Comparison of ENCODE assay signal across 31 cellular contexts in the genomic region with DNA sequence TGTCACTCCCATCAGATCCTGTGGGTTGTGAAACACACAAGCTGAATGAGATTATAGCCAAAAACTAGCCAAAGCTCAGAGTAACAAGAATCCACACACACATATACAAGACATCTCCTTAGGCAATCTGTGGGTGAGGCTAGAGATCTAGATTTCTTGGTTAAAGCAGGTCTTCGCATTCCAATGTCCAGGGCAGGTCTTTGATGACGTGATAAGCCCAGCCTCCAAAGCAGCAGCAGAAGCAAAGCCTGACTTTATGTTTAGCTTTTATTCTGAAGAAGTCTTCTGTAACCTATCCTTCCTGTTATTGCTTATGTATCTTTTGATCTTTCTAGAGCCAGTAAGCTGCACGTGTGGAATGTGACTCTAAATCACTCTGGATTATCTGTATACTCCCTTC.
DNase-seq lines count a peak whose midpoint lies in the region; ATAC-seq and TF ChIP-seq lines count a peak whose summit lies in the region.
"Had no signal": no experiment of that assay in that cellular context is flagged by ENCODE, and none has a peak within 500 bp of the region (broad histone marks: within the 10 kb centered on the region; RNA-seq: fewer than 3 reads in every experiment).

No MANE protein-coding gene starts in this region.

- H3K9me3 ChIP-seq in adipocyte (ENCODE audit: control insufficient read depth, low read length) (no peaks in the 10 kb centered on the region), tibial artery (no peaks in the 10 kb centered on the region), ascending aorta (no peaks in the 10 kb centered on the region)
- H3K9me3 ChIP-seq: A549, heart right ventricle, psoas muscle, SJSA1, thoracic aorta had no signal

- peaks cover 24% of the 10 kb centered on the region for H3K4me1 ChIP-seq in adipocyte (ENCODE audit: control insufficient read depth, insufficient read depth, low read length)
- H3K4me1 ChIP-seq in tibial artery: no peaks in the 10 kb centered on the region
- no peaks in the 10 kb centered on the region for H3K4me1 ChIP-seq in ascending aorta
- H3K4me1 ChIP-seq: psoas muscle had no signal

- peak overlapping the region; percentile 31 for H3K27ac Mint-ChIP-seq in activated naive CD8-positive, alpha-beta T cell treated with anti-CD3 and anti-CD28 coated beads, Interleukin-2, amount 50 U/mL, for 24 hours
- no peak overlapping the region for H3K27ac Mint-ChIP-seq in activated naive CD8-positive, alpha-beta T cell treated with anti-CD3 and anti-CD28 coated beads for 36 hours
- H3K27ac Mint-ChIP-seq: B cell; brain; GM23338; HFFc6; IgD-negative memory B cell; memory B cell; stimulated activated naive CD8-positive, alpha-beta T cell treated with anti-CD3 and anti-CD28 coated beads, Interleukin-15, Interleukin-2, amounts not matched to agents 100 ng/mL and 50 ng/mL, for 24 hours had no signal

- no peaks in the 10 kb centered on the region for H3K36me3 Mint-ChIP-seq in activated naive CD8-positive, alpha-beta T cell treated with anti-CD3 and anti-CD28 coated beads, Interleukin-2, amount 50 U/mL, for 24 hours (ENCODE audit: low read depth)
- H3K36me3 Mint-ChIP-seq in activated naive CD8-positive, alpha-beta T cell treated with anti-CD3 and anti-CD28 coated beads for 36 hours: no peaks in the 10 kb centered on the region
- H3K36me3 Mint-ChIP-seq: brain, IgD-negative memory B cell, memory B cell had no signal

- H3K36me3 ChIP-seq in adipocyte (ENCODE audit: control insufficient read depth, insufficient read depth, low read length, severe bottlenecking) (no peaks in the 10 kb centered on the region), tibial artery (no peaks in the 10 kb centered on the region), ascending aorta (no peaks in the 10 kb centered on the region)
- H3K36me3 ChIP-seq: heart right ventricle, SJSA1, thoracic aorta had no signal

- ATAC-seq in activated naive CD8-positive, alpha-beta T cell treated with anti-CD3 and anti-CD28 coated beads, Interleukin-2, amount 50 U/mL, for 24 hours: no peak
- ATAC-seq: A549, GM23338, heart right ventricle, left cardiac atrium, psoas muscle had no signal

- H3K9ac ChIP-seq in adipocyte (ENCODE audit: low read length): no peak overlapping the region

- H3K4me3 ChIP-seq in adipocyte (ENCODE audit: low read length) (no peak overlapping the region), tibial artery (no peak overlapping the region), ascending aorta (no peak overlapping the region), coronary artery (no peak overlapping the region)
- H3K4me3 ChIP-seq: A549, GM23338, heart right ventricle, psoas muscle, SJSA1, thoracic aorta had no signal

- H3K27me3 Mint-ChIP-seq in activated naive CD8-positive, alpha-beta T cell treated with anti-CD3 and anti-CD28 coated beads, Interleukin-2, amount 50 U/mL, for 24 hours: no peaks in the 10 kb centered on the region
- H3K27me3 Mint-ChIP-seq in activated naive CD8-positive, alpha-beta T cell treated with anti-CD3 and anti-CD28 coated beads for 36 hours: no peaks in the 10 kb centered on the region
- H3K27me3 Mint-ChIP-seq: B cell; brain; memory B cell; stimulated activated naive CD8-positive, alpha-beta T cell treated with anti-CD3 and anti-CD28 coated beads, Interleukin-15, Interleukin-2, amounts not matched to agents 100 ng/mL and 50 ng/mL, for 24 hours had no signal

- peaks cover 15% of the 10 kb centered on the region for H3K4me1 Mint-ChIP-seq in activated naive CD8-positive, alpha-beta T cell treated with anti-CD3 and anti-CD28 coated beads, Interleukin-2, amount 50 U/mL, for 24 hours
- peaks cover 13% of the 10 kb centered on the region for H3K4me1 Mint-ChIP-seq in activated naive CD8-positive, alpha-beta T cell treated with anti-CD3 and anti-CD28 coated beads for 36 hours
- H3K4me1 Mint-ChIP-seq: B cell, IgD-negative memory B cell, memory B cell had no signal

- H3K9me3 Mint-ChIP-seq in activated naive CD8-positive, alpha-beta T cell treated with anti-CD3 and anti-CD28 coated beads, Interleukin-2, amount 50 U/mL, for 24 hours: no peaks in the 10 kb centered on the region
- H3K9me3 Mint-ChIP-seq in activated naive CD8-positive, alpha-beta T cell treated with anti-CD3 and anti-CD28 coated beads for 36 hours: no peaks in the 10 kb centered on the region
- H3K9me3 Mint-ChIP-seq: brain; CD8-positive, alpha-beta memory T cell; HFFc6; IgD-negative memory B cell; memory B cell; stimulated activated naive CD8-positive, alpha-beta T cell treated with anti-CD3 and anti-CD28 coated beads, Interleukin-15, Interleukin-2, amounts not matched to agents 100 ng/mL and 50 ng/mL, for 24 hours had no signal

- intact Hi-C loops in tibial artery (cut with DNase I; ENCODE audit: low total_unique reads) (no loop called here), ascending aorta (cut with DNase I) (no loop called here)

- no peaks in the 10 kb centered on the region for H3K27me3 ChIP-seq in adipocyte (replicated peaks; ENCODE audit: control insufficient read depth, insufficient read depth, low read length)
- H3K27me3 ChIP-seq in tibial artery: no peaks in the 10 kb centered on the region
- H3K27me3 ChIP-seq in ascending aorta: no peaks in the 10 kb centered on the region
- H3K27me3 ChIP-seq: heart right ventricle, SJSA1 had no signal

- H3K27ac ChIP-seq in tibial artery: no peak overlapping the region
- no peak overlapping the region for H3K27ac ChIP-seq in ascending aorta
- no peak overlapping the region for H3K27ac ChIP-seq in coronary artery
- H3K27ac ChIP-seq: A549, heart right ventricle, psoas muscle, SJSA1, thoracic aorta had no signal

- DNase-seq in activated naive CD8-positive, alpha-beta T cell treated with anti-CD3 and anti-CD28 coated beads, Interleukin-2, amount 50 U/mL, for 24 hours: no peak
- no peak for DNase-seq in activated naive CD8-positive, alpha-beta T cell treated with anti-CD3 and anti-CD28 coated beads for 36 hours
- DNase-seq in adipocyte (ENCODE audit: low read depth): peak; percentile 18
- DNase-seq in left kidney (ENCODE audit: low read depth, low spot score): peak; percentile 27
- DNase-seq in tibial artery: no peak
- DNase-seq in ascending aorta (ENCODE audit: low spot score in 2 of 2): no peak
- no peak for DNase-seq in coronary artery (ENCODE audit: low spot score)
- DNase-seq in epidermal melanocyte (ENCODE audit: insufficient read length, low spot score): no peak
- DNase-seq: activated CD4-positive, alpha-beta T cell treated with anti-CD3 and anti-CD28 coated beads for 1 hour; activated CD8-positive, alpha-beta memory T cell treated with anti-CD3 and anti-CD28 coated beads for 24 hours; activated effector memory CD4-positive, alpha-beta T cell treated with anti-CD3 and anti-CD28 coated beads, Interleukin-2, amount 50 U/mL, for 16 hours; DMS 273 treated with DMSO at 0.1 percent for 48 hours; effector CD4-positive, alpha-beta T cell; foreskin fibroblast; heart right ventricle; HFFc6; left cardiac atrium; NCI-H1105 treated with DMSO at 0.1 percent for 48 hours; NCI-H1930; NCI-H526; psoas muscle had no signal

- H3K4me3 Mint-ChIP-seq in activated naive CD8-positive, alpha-beta T cell treated with anti-CD3 and anti-CD28 coated beads, Interleukin-2, amount 50 U/mL, for 24 hours: no peak overlapping the region
- H3K4me3 Mint-ChIP-seq in activated naive CD8-positive, alpha-beta T cell treated with anti-CD3 and anti-CD28 coated beads for 36 hours: no peak overlapping the region
- H3K4me3 Mint-ChIP-seq: B cell; brain; GM23338; HFFc6; memory B cell; stimulated activated naive CD8-positive, alpha-beta T cell treated with anti-CD3 and anti-CD28 coated beads, Interleukin-15, Interleukin-2, amounts not matched to agents 100 ng/mL and 50 ng/mL, for 24 hours had no signal

- TF ChIP-seq CTCF in tibial artery (IDR thresholded peaks at IDR 0.05): no peak
- no peak for TF ChIP-seq CTCF in ascending aorta (IDR thresholded peaks at IDR 0.05)
- no peak for TF ChIP-seq CTCF in coronary artery (IDR thresholded peaks at IDR 0.05)

Comparison
In these comparisons a context has a peak if more than half of its experiments do, and no peak if none do; other contexts are left out.
1. DNase-seq: peak in adipocyte (single experiment) and left kidney (single experiment); none in activated naive CD8-positive, alpha-beta T cell treated with anti-CD3 and anti-CD28 coated beads, Interleukin-2, amount 50 U/mL, for 24 hours (single experiment), activated naive CD8-positive, alpha-beta T cell treated with anti-CD3 and anti-CD28 coated beads for 36 hours (single experiment), tibial artery (0 of 2), ascending aorta (0 of 2), coronary artery (single experiment) and epidermal melanocyte (single experiment).